In the genomic region with DNA sequence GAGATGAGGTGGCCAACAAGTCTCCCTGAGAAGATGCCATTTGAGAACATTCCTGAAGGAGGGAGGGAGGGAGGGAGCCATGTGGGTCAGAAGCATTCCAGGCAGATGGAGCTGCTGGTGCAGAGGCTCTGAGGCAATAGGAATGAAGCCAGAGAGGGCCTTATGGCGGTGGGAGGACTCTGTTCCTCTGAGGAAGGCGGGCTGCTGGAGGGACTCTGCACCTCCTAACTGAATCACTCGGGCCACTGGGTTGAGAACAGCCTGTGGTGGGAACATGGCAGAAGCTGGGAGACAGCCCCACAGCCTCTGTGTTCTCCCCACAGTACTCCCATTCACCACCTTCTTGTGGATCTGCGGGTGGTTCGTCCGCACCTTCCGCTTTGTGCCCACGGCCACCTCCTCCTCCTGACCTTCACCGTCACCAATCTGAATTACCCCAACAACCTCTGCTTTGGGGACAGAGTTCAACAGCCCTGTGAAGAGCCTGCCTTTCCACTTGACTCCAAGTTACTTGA, we compare ENCODE assay signal across 14 cellular contexts. TPM values are rescaled to one million over a fixed set of nuclear protein-coding genes. Genes with fewer than 3 reads are reported as not detected.
A peak's percentile ranks its signal among the peaks of the same experiment; 100 is the strongest.
DNase-seq lines count a peak whose midpoint lies in the region; ATAC-seq and TF ChIP-seq lines count a peak whose summit lies in the region.
"Had no signal": no experiment of that assay in that cellular context is flagged by ENCODE, and none has a peak within 500 bp of the region (broad histone marks: within the 10 kb centered on the region; RNA-seq: fewer than 3 reads in every experiment).

No MANE protein-coding gene starts in this region.

- DNase-seq in BJ (ENCODE audit: low read depth) (peak; percentile 47), RPMI7951 (ENCODE audit: low read depth) (peak; percentile 15), fibroblast of villous mesenchyme (ENCODE audit: low read depth) (peak; percentile 63), posterior vena cava (ENCODE audit: low spot score) (peak; percentile 43), activated gamma-delta T cell (lab: John Stamatoyannopoulos, UW) (no peak), MM.1S (no peak)
- DNase-seq in activated effector memory CD4-positive, alpha-beta T cell treated with Interleukin-2 at 50 U/mL for 16 hours: no peak
- DNase-seq: activated CD4-positive, alpha-beta T cell treated with anti-CD3 and anti-CD28 coated beads for 1 hour; cerebellar nuclear complex; NCI-H1417 treated with DMSO at 0.1 percent for 48 hours; nucleus accumbens had no signal

- H3K4me3 ChIP-seq in BJ (ENCODE audit: low read depth, low read length): no peak overlapping the region
- no peak overlapping the region for H3K4me3 ChIP-seq in fibroblast of villous mesenchyme (ENCODE audit: low read depth, low read length)
- no peak overlapping the region for H3K4me3 ChIP-seq in MM.1S (ENCODE audit: low read length)

- H3K4me2 ChIP-seq in MM.1S (ENCODE audit: low read depth, low read length): no peak overlapping the region

- no peaks in the 10 kb centered on the region for H3K4me1 ChIP-seq in MM.1S (ENCODE audit: low read length)

- intact Hi-C loops in posterior vena cava (cut with DNase I): no loop called here

- H3K9ac ChIP-seq in MM.1S (ENCODE audit: low read length): no peak overlapping the region

- peaks cover 6% of the 10 kb centered on the region for H3K27me3 ChIP-seq in BJ (ENCODE audit: control insufficient read depth, insufficient read depth, low read length)
- H3K27me3 ChIP-seq in MM.1S (replicated peaks; ENCODE audit: insufficient read depth, low read length): no peaks in the 10 kb centered on the region

- H3K9me3 ChIP-seq in MM.1S (replicated peaks; ENCODE audit: insufficient read depth, low read length): no peaks in the 10 kb centered on the region

- H2AFZ ChIP-seq in MM.1S (ENCODE audit: low read length): no peak overlapping the region

- CTCF ChIA-PET in BJ (lab: Yijun Ruan, JAX): interaction anchor here (0.6 to 1.4 kb wide), 2 partner anchors 9 to 29 kb away, joined by 3 to 4 read pairs; no protein-coding TSS in a partner anchor

- no peaks in the 10 kb centered on the region for H3K36me3 ChIP-seq in BJ (ENCODE audit: control insufficient read depth, insufficient read depth, low read length)
- no peaks in the 10 kb centered on the region for H3K36me3 ChIP-seq in MM.1S (replicated peaks; ENCODE audit: insufficient read depth, low read length)

- POLR2A ChIA-PET in BJ (lab: Charles Lee): no interaction called here

- TF ChIP-seq CTCF in BJ (IDR thresholded peaks at IDR 0.05; ENCODE audit: insufficient read depth, low read depth, low read length) (no peak), fibroblast of villous mesenchyme (IDR thresholded peaks at IDR 0.05; ENCODE audit: insufficient read depth, low read depth, low read length) (no peak), MM.1S (IDR thresholded peaks at IDR 0.05; ENCODE audit: low read length) (no peak)

- H3K79me2 ChIP-seq in MM.1S (ENCODE audit: low read length): no peaks in the 10 kb centered on the region

- H3K9me2 ChIP-seq in MM.1S (replicated peaks; ENCODE audit: insufficient read depth, low read length): no peaks in the 10 kb centered on the region

- H3F3A ChIP-seq in MM.1S (ENCODE audit: insufficient read depth, low read length): no peaks in the 10 kb centered on the region

- ATAC-seq in HG02763 (IDR thresholded peaks at IDR 0.05; ENCODE audit: unreplicated experiment): no peak
- ATAC-seq: CD8-positive, alpha-beta T cell had no signal

- H4K20me1 ChIP-seq in MM.1S (ENCODE audit: insufficient read depth, low read length): no peaks in the 10 kb centered on the region

- H3K27ac ChIP-seq in MM.1S (ENCODE audit: low read length): no peak overlapping the region

RNA-seq across cellular contexts. Expression of gene TMEM125, which starts 2.4 kb away (rescaled TPM):
- polyA plus RNA-seq in BJ (2011; rRNA removed): 0.17 TPM in 2 replicates
- polyA minus RNA-seq in BJ (2011; rRNA and poly(A)+ RNA removed): 0.24 TPM in 1 of 2 replicates, not detected in the other
- total RNA-seq in RPMI7951 (2014; rRNA removed; shearing (Covaris generic)): not detected in 2 replicates
- under 0.01 TPM in 1 of 2 replicates, not detected in the other for total RNA-seq in fibroblast of villous mesenchyme
- under 1 TPM in 1 of 2 donors, not detected in 1; 0.29 TPM for total RNA-seq in posterior vena cava
- total RNA-seq: CD8-positive, alpha-beta T cell had no signal

RNA-seq across cellular contexts. Expression of gene C1orf210, which starts 18.0 kb away (rescaled TPM):
- not detected in 2 replicates for polyA plus RNA-seq in BJ (2011; rRNA removed)
- not detected in 2 replicates for polyA minus RNA-seq in BJ (2011; rRNA and poly(A)+ RNA removed)
- total RNA-seq in RPMI7951 (2014; rRNA removed; shearing (Covaris generic)): not detected in 2 replicates
- total RNA-seq in fibroblast of villous mesenchyme (not detected in 2 replicates), posterior vena cava (not detected)
- total RNA-seq: CD8-positive, alpha-beta T cell; frontal cortex had no signal

RNA-seq across cellular contexts. Expression of gene TIE1, which starts 33.4 kb away (rescaled TPM):
- polyA plus RNA-seq in BJ (2011; rRNA removed): 0.05 TPM in 1 of 2 replicates, not detected in the other
- polyA minus RNA-seq in BJ (2011; rRNA and poly(A)+ RNA removed): not detected in 2 replicates
- total RNA-seq in RPMI7951 (2014; rRNA removed; shearing (Covaris generic)): 0.68 and 0.84 TPM in 2 replicates
- total RNA-seq in fibroblast of villous mesenchyme: under 0.01 TPM in 2 replicates
- total RNA-seq in posterior vena cava: 10 to 100 TPM; 32.5 to 46.6 TPM
- total RNA-seq: CD8-positive, alpha-beta T cell had no signal

Comparison
In these comparisons a context has a peak if more than half of its experiments do, and no peak if none do; other contexts are left out.
1. DNase-seq: peak in BJ (single experiment), RPMI7951 (single experiment), fibroblast of villous mesenchyme (single experiment) and posterior vena cava (single experiment); none in activated gamma-delta T cell (single experiment), activated effector memory CD4-positive, alpha-beta T cell treated with Interleukin-2 at 50 U/mL for 16 hours (single experiment) and MM.1S (single experiment).
2. RNA of gene TIE1, which starts 33.4 kb away (total RNA-seq): 32.5 to 46.6 TPM in posterior vena cava; 0.68 to 0.84 TPM in RPMI7951 and under 0.01 TPM in fibroblast of villous mesenchyme; every median in the first group is over 10 times any median in the second.